In genomic region chr3:10288575-10288960, GRCh38 we compare ENCODE assay signal across 19 cellular contexts. TPM values are rescaled to one million over a fixed set of nuclear protein-coding genes. Genes with fewer than 3 reads are reported as not detected.
DNase-seq lines count a peak whose midpoint lies in the region; ATAC-seq and TF ChIP-seq lines count a peak whose summit lies in the region.
"Had no signal": no experiment of that assay in that cellular context is flagged by ENCODE, and none has a peak within 500 bp of the region (broad histone marks: within the 10 kb centered on the region; RNA-seq: fewer than 3 reads in every experiment).

No MANE protein-coding gene starts in this region.

- H3K9me3 ChIP-seq in IMR-90 (ENCODE audit: control insufficient read depth, insufficient read depth, low read length) (no peaks in the 10 kb centered on the region), upper lobe of right lung (no peaks in the 10 kb centered on the region)

- TF ChIP-seq CTCF in IMR-90 (conservative IDR thresholded peaks at IDR 0.05; ENCODE audit: low read depth, low read length) (no peak), upper lobe of right lung (IDR thresholded peaks at IDR 0.05) (no peak), brain microvascular endothelial cell (IDR thresholded peaks at IDR 0.05; ENCODE audit: low read depth, low read length, missing control alignments) (no peak)

- peak; percentile 15 for DNase-seq in activated naive CD4-positive, alpha-beta T cell treated with anti-CD3 and anti-CD28 coated beads, Interleukin-2, amount 10 ng/mL, durations not matched to agents 7 days and 5 days
- DNase-seq in activated naive CD4-positive, alpha-beta T cell treated with Interleukin-2 at 50 U/mL for 16 hours = no peak
- DNase-seq in IMR-90 (no peak), mesenteric fat pad (ENCODE audit: low spot score) (peak; percentile 78), upper lobe of right lung (peak; percentile 40), NAMALWA (ENCODE audit: low spot score) (no peak), brain microvascular endothelial cell (no peak)
- DNase-seq: Calu3; CD8-positive, alpha-beta T cell; DMS79 treated with DMSO at 0.1 percent for 48 hours; GF-D8; GOT3; H7; HFFc6 had no signal

- no peak overlapping the region for H2BK15ac ChIP-seq in IMR-90 (ENCODE audit: low read depth, low read length)

- H3K4me1 ChIP-seq in IMR-90 (ENCODE audit: control insufficient read depth, insufficient read depth, low read length) (no peaks in the 10 kb centered on the region), upper lobe of right lung (no peaks in the 10 kb centered on the region)

- H4K5ac ChIP-seq in IMR-90 (ENCODE audit: low read depth, low read length) = no peak overlapping the region

- H3K14ac ChIP-seq in IMR-90 (replicated peaks; ENCODE audit: low read depth, low read length) = no peak overlapping the region

- H3K36me3 ChIP-seq in IMR-90 (ENCODE audit: control insufficient read depth, insufficient read depth, low read length) (peaks cover 28% of the 10 kb centered on the region), upper lobe of right lung (peaks cover 30% of the 10 kb centered on the region), brain microvascular endothelial cell (replicated peaks) (peaks cover 31% of the 10 kb centered on the region)

- H3K4me3 ChIP-seq in IMR-90 (ENCODE audit: insufficient read depth, low read depth, low read length) (no peak overlapping the region), upper lobe of right lung (no peak overlapping the region), brain microvascular endothelial cell (ENCODE audit: low read depth, low read length) (no peak overlapping the region)

- POLR2A ChIA-PET in IMR-90 (lab: Charles Lee; ENCODE audit: unreplicated experiment) = no interaction called here

- H3K79me1 ChIP-seq in IMR-90 (ENCODE audit: low read depth in 1 of 2, low read length in 2 of 2) = no peaks in the 10 kb centered on the region; a peak in 1 of 4 replicates

- peaks cover 3% of the 10 kb centered on the region; the same call in 1 of the 2 replicates for H3K9me1 ChIP-seq in IMR-90 (ENCODE audit: insufficient read depth, low read length)

- H3K36me3 Mint-ChIP-seq in activated naive CD4-positive, alpha-beta T cell treated with anti-CD3 and anti-CD28 coated beads, Interleukin-2, amount 10 ng/mL, durations not matched to agents 7 days and 5 days = peaks cover 29% of the 10 kb centered on the region

- H2BK5ac ChIP-seq in IMR-90 (ENCODE audit: low read depth, low read length, poor library complexity, severe bottlenecking) = no peak overlapping the region

- no TSS peak for BruUV-seq in IMR-90 (replicated peaks; lab: Mats Ljungman, UMichigan)

- no peak overlapping the region for H2BK20ac ChIP-seq in IMR-90 (ENCODE audit: low read depth, low read length)

- H3K9ac ChIP-seq in IMR-90 (ENCODE audit: low read depth, low read length) = no peak overlapping the region

- ATAC-seq in IMR-90 (ENCODE audit: low read depth) (no peak), upper lobe of right lung (no peak)
- ATAC-seq: CD8-positive, alpha-beta T cell; HCT116 had no signal

- peak overlapping the region; percentile 9 for H2AK9ac ChIP-seq in IMR-90 (replicated peaks; ENCODE audit: low read depth, low read length, poor library complexity)

- no peak overlapping the region for H3K18ac ChIP-seq in IMR-90 (ENCODE audit: low read depth, low read length)

- no peak overlapping the region for H3K23ac ChIP-seq in IMR-90 (ENCODE audit: low read depth, low read length)

- 95% methylated on average over 3 of the region's 11 CpGs; no CpG with 5 or more reads in 1 of the 2 experiments for WGBS in IMR-90 (ENCODE audit: extremely low coverage in 2 of 2, insufficient read length in 1 of 2), 2 experiments

- no peak for TF ChIP-seq RAD21 in IMR-90 (IDR thresholded peaks at IDR 0.05; ENCODE audit: low read length)

- dilution Hi-C loops in IMR-90 (cut with HindIII; ENCODE audit: low sequenced_read_pairs, unreplicated experiment) = no loop called here

- CTCF ChIA-PET in activated naive CD4-positive, alpha-beta T cell treated with anti-CD3 and anti-CD28 coated beads, Interleukin-2, amount 10 ng/mL, durations not matched to agents 7 days and 5 days (lab: Charles Lee) = no interaction called here
- CTCF ChIA-PET in IMR-90 (lab: Yijun Ruan, JAX) = no interaction called here

- H3K27ac Mint-ChIP-seq in activated naive CD4-positive, alpha-beta T cell treated with anti-CD3 and anti-CD28 coated beads, Interleukin-2, amount 10 ng/mL, durations not matched to agents 7 days and 5 days = peak overlapping the region; percentile 58
- H3K27ac Mint-ChIP-seq: CD8-positive, alpha-beta T cell; HFFc6 had no signal

- H3K56ac ChIP-seq in IMR-90 (ENCODE audit: extremely low read depth, insufficient read depth, low read length) = no peak overlapping the region

- no peak overlapping the region for H4K8ac ChIP-seq in IMR-90 (ENCODE audit: low read depth in 2 of 2, low read length in 2 of 2)

- no peak overlapping the region for H3K4me3 Mint-ChIP-seq in activated naive CD4-positive, alpha-beta T cell treated with anti-CD3 and anti-CD28 coated beads, Interleukin-2, amount 10 ng/mL, durations not matched to agents 7 days and 5 days
- H3K4me3 Mint-ChIP-seq: B cell; CD14-positive monocyte; CD8-positive, alpha-beta T cell; HFFc6 had no signal

- H4K91ac ChIP-seq in IMR-90 (ENCODE audit: insufficient read depth, low read depth, low read length) = no peak overlapping the region

- H3K27me3 ChIP-seq in IMR-90 (ENCODE audit: control insufficient read depth, insufficient read depth, low read length) (no peaks in the 10 kb centered on the region), upper lobe of right lung (no peaks in the 10 kb centered on the region), brain microvascular endothelial cell (replicated peaks) (no peaks in the 10 kb centered on the region)

- H4K20me1 ChIP-seq in IMR-90 (ENCODE audit: insufficient read depth, low read length) = no peaks in the 10 kb centered on the region

- H2AFZ ChIP-seq in IMR-90 (replicated peaks; ENCODE audit: low read length, poor library complexity) = no peak overlapping the region

- in situ Hi-C loops in IMR-90 (cut with MboI; ENCODE audit: low sequenced_read_pairs) = no loop called here
- in situ Hi-C loops in brain microvascular endothelial cell (cut with HindIII; ENCODE audit: low pct_ligation_motif_present, low sequenced_read_pairs) = no loop called here

- no peaks in the 10 kb centered on the region for H3K9me3 Mint-ChIP-seq in activated naive CD4-positive, alpha-beta T cell treated with anti-CD3 and anti-CD28 coated beads, Interleukin-2, amount 10 ng/mL, durations not matched to agents 7 days and 5 days
- H3K9me3 Mint-ChIP-seq: CD14-positive monocyte; CD8-positive, alpha-beta T cell; HFFc6 had no signal

- H2BK120ac ChIP-seq in IMR-90 (ENCODE audit: low read depth, low read length) = no peak overlapping the region

- no peak overlapping the region for H3K27ac ChIP-seq in IMR-90 (ENCODE audit: insufficient read depth, low read length)
- no peak overlapping the region for H3K27ac ChIP-seq in upper lobe of right lung
- H3K27ac ChIP-seq in brain microvascular endothelial cell = no peak overlapping the region
- H3K27ac ChIP-seq: HL-60 had no signal

- intact Hi-C loops in IMR-90 (cut with micrococcal nuclease) = loop anchor here (10.0 kb wide), 1 partner anchor 444 kb away; the partner anchor contains the start of gene RPUSD3
- intact Hi-C loops in upper lobe of right lung (cut with DNase I) = no loop called here

- H3K4me1 Mint-ChIP-seq in activated naive CD4-positive, alpha-beta T cell treated with anti-CD3 and anti-CD28 coated beads, Interleukin-2, amount 10 ng/mL, durations not matched to agents 7 days and 5 days = peaks cover 36% of the 10 kb centered on the region

- no peak overlapping the region for H3K4me2 ChIP-seq in IMR-90 (ENCODE audit: low read depth, low read length)

- no peak overlapping the region for H3K4ac ChIP-seq in IMR-90 (ENCODE audit: low read depth, low read length)

- no peak for TF ChIP-seq POLR2A in IMR-90 (IDR thresholded peaks at IDR 0.05; ENCODE audit: low read depth, low read length)

- H3K27me3 Mint-ChIP-seq in activated naive CD4-positive, alpha-beta T cell treated with anti-CD3 and anti-CD28 coated beads, Interleukin-2, amount 10 ng/mL, durations not matched to agents 7 days and 5 days = no peaks in the 10 kb centered on the region
- H3K27me3 Mint-ChIP-seq: B cell had no signal

- no peak overlapping the region for H2AK5ac ChIP-seq in IMR-90 (ENCODE audit: low read depth, low read length)

TF ChIP-seq in IMR-90, 13 proteins besides CTCF, POLR2A, EP300 and RAD21 (continues in another document):
- TF ChIP-seq, protein P1, sequence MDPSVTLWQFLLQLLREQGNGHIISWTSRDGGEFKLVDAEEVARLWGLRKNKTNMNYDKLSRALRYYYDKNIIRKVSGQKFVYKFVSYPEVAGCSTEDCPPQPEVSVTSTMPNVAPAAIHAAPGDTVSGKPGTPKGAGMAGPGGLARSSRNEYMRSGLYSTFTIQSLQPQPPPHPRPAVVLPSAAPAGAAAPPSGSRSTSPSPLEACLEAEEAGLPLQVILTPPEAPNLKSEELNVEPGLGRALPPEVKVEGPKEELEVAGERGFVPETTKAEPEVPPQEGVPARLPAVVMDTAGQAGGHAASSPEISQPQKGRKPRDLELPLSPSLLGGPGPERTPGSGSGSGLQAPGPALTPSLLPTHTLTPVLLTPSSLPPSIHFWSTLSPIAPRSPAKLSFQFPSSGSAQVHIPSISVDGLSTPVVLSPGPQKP (IDR thresholded peaks at IDR 0.05; ENCODE audit: borderline replicate concordance, low read depth, low read length) = no peak
- TF ChIP-seq RCOR1 (IDR thresholded peaks at IDR 0.05; ENCODE audit: insufficient replicate concordance, low read length) (no peak), MAFK (IDR thresholded peaks at IDR 0.05; ENCODE audit: low read depth, low read length) (no peak), MAZ (IDR thresholded peaks at IDR 0.05; ENCODE audit: borderline replicate concordance, low read depth, low read length) (no peak), MXI1 (IDR thresholded peaks at IDR 0.05; ENCODE audit: borderline replicate concordance, low read depth, low read length) (no peak), FOS (IDR thresholded peaks at IDR 0.05; ENCODE audit: low read depth, low read length) (no peak)

RNA-seq across cellular contexts. Expression of gene GHRL, which starts 4.2 kb away (rescaled TPM):
- total RNA-seq in IMR-90 (2012; rRNA removed) (not detected in 2 replicates), mesenteric fat pad (2.1 TPM), upper lobe of right lung (2.2 TPM)
- 0.27 TPM in 1 of 2 replicates, not detected in the other for polyA plus RNA-seq in IMR-90 (2012; rRNA removed)
- not detected in 2 replicates for polyA plus RNA-seq in IMR-90 (2012; cell fraction: cytosol; rRNA removed)
- polyA plus RNA-seq in IMR-90 (2012; cell fraction: nucleus; rRNA removed; ENCODE audit: low replicate concordance) = 0.11 and 0.62 TPM in 2 replicates
- total RNA-seq: A172, H7 had no signal

RNA-seq across cellular contexts. Expression of gene SEC13, which starts 32.3 kb away (rescaled TPM):
- total RNA-seq in IMR-90 (2012; rRNA removed) = 443 and 475 TPM in 2 replicates
- polyA plus RNA-seq in IMR-90 (2012; rRNA removed) = 364 and 377 TPM in 2 replicates
- 372 and 417 TPM in 2 replicates for polyA plus RNA-seq in IMR-90 (2012; cell fraction: cytosol; rRNA removed)
- 300 and 409 TPM in 2 replicates for polyA plus RNA-seq in IMR-90 (2012; cell fraction: nucleus; rRNA removed; ENCODE audit: low replicate concordance)
- 98.5 TPM for total RNA-seq in mesenteric fat pad
- total RNA-seq in upper lobe of right lung = 81.3 TPM

RNA-seq across cellular contexts. Expression of gene TATDN2, which starts 40.3 kb away (rescaled TPM):
- total RNA-seq in IMR-90 (2012; rRNA removed) (7.8 and 9.0 TPM in 2 replicates), mesenteric fat pad (34.7 TPM), upper lobe of right lung (32.3 TPM)
- polyA plus RNA-seq in IMR-90 (2012; rRNA removed) = 15.0 and 18.8 TPM in 2 replicates
- polyA plus RNA-seq in IMR-90 (2012; cell fraction: cytosol; rRNA removed) = 9.1 and 10.1 TPM in 2 replicates
- 11.1 and 22.6 TPM in 2 replicates for polyA plus RNA-seq in IMR-90 (2012; cell fraction: nucleus; rRNA removed; ENCODE audit: low replicate concordance)

Comparison
In these comparisons a context has a peak if more than half of its experiments do, and no peak if none do; other contexts are left out.
1. DNase-seq: peak in activated naive CD4-positive, alpha-beta T cell treated with anti-CD3 and anti-CD28 coated beads, Interleukin-2, amount 10 ng/mL, durations not matched to agents 7 days and 5 days (single experiment), mesenteric fat pad (single experiment) and upper lobe of right lung (single experiment); none in activated naive CD4-positive, alpha-beta T cell treated with Interleukin-2 at 50 U/mL for 16 hours (single experiment), IMR-90 (single experiment), NAMALWA (single experiment) and brain microvascular endothelial cell (single experiment).